ENCODE assay signal across 8 cellular contexts in the genomic region with DNA sequence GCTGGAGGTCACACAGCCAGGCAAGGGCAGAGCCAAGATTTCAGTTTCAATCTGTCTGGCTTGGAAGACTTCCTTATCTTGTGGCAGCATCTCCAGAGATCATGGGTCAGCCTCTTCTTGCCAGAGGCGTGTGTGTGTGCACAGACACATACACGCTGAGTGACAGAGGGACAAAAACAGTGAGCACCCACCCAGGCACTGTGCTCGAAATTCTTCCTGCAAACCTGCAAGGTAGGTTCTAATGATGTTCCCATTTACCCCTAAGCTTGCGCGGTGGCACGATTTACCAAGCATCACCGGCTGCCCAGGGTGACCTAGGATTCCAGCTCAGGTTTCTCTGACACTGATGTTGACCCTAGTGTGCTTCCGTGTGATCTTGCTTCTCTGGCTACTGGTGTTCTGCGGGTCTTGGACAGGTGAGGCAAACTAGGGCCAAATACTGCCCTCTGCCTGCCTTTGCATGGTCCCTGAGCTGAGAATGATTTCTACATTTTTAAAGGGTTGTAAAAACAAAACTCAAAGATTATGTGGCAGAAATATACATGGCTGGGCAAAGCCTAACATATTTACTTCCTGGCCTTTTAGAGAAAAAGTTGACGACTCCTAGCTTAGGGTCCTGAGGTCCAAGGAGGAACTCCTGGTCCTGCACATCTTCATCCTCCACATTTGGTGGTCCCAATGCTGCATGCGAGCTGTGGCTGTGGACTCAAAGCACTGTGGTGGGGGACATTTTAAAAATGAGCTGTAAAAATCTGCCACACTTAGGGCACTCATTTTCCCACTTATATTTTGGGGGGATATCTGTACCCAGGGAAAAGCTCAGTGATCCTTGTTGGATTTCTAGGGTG.
A peak's percentile ranks its signal among the peaks of the same experiment; 100 is the strongest.
DNase-seq lines count a peak whose midpoint lies in the region; ATAC-seq, FAIRE-seq and TF ChIP-seq lines count a peak whose summit lies in the region.

No MANE protein-coding gene starts in this region.

- H3K36me3 ChIP-seq in Caco-2 (ENCODE audit: control insufficient read depth, insufficient read depth, low read length) (no peaks in the 10 kb centered on the region), K562 (ENCODE audit: control insufficient read depth, insufficient read depth, low read length) (no peaks in the 10 kb centered on the region), mesenchymal stem cell (ENCODE audit: control insufficient read depth in 1 of 2, insufficient read depth in 2 of 2, low read depth in 1 of 2, low read length in 2 of 2) (no peaks in the 10 kb centered on the region), vagina (no peaks in the 10 kb centered on the region)

- CTCF ChIA-PET in Caco-2 (lab: Charles Lee) = interaction anchor here (0.5 to 2.5 kb wide), 9 partner anchors 42 to 304 kb away, joined by 3 to 19 read pairs (median 4); no protein-coding TSS in a partner anchor
- CTCF ChIA-PET in K562 (lab: Yijun Ruan, JAX; ENCODE audit: low intra/inter-chr PET ratio) = interaction anchor here (1.1 to 1.7 kb wide), 4 partner anchors 70 to 259 kb away, joined by 3 to 11 read pairs (median 6); no protein-coding TSS in a partner anchor

- H3K9me1 ChIP-seq in K562 (ENCODE audit: control insufficient read depth, insufficient read depth, low read length) = no peaks in the 10 kb centered on the region

- 44% methylated on average over 11 of the region's 11 CpGs for WGBS in K562 (ENCODE audit: insufficient coverage, low coverage, missing lambda C conversion rate)
- 77% methylated on average over 11 of the region's 11 CpGs for WGBS in mesenchymal stem cell

- no peak overlapping the region for H3K23ac ChIP-seq in mesenchymal stem cell (ENCODE audit: low read length in 2 of 2)

- no peak overlapping the region for H4K8ac ChIP-seq in mesenchymal stem cell (ENCODE audit: low read length)

- POLR2A ChIA-PET in Caco-2 (lab: Charles Lee) = interaction anchor here (1.0 to 2.1 kb wide), 2 partner anchors 42 to 70 kb away, joined by 4 to 9 read pairs; no protein-coding TSS in a partner anchor
- POLR2A ChIA-PET in K562 (lab: Yijun Ruan, JAX) = interaction anchor here (0.9 to 1.4 kb wide), 5 partner anchors 9 to 612 kb away, joined by 3 to 5 read pairs (median 4); no protein-coding TSS in a partner anchor

- peak overlapping the region in 1 of 2 experiments; percentile 1 for H2BK12ac ChIP-seq in mesenchymal stem cell (ENCODE audit: low read length in 2 of 2)

- no peaks in the 10 kb centered on the region for H4K20me1 ChIP-seq in K562 (replicated peaks; ENCODE audit: control insufficient read depth, insufficient read depth, low read length)

- no peak for TF ChIP-seq POLR2A in K562 (conservative IDR thresholded peaks at IDR 0.05)
- no peak for TF ChIP-seq POLR2A in vagina (IDR thresholded peaks at IDR 0.05)

- ATAC-seq in K562 = no peak
- ATAC-seq in GM21529 (IDR thresholded peaks at IDR 0.05; ENCODE audit: unreplicated experiment) = no peak

- no peaks in the 10 kb centered on the region for H3K79me1 ChIP-seq in mesenchymal stem cell (replicated peaks; ENCODE audit: low read length, poor library complexity, severe bottlenecking)

- TF ChIP-seq CTCF in Caco-2 (IDR thresholded peaks at IDR 0.05; ENCODE audit: insufficient read depth in 1 of 2, low read depth in 1 of 2, low read length in 1 of 2, severe bottlenecking in 1 of 2, unreplicated experiment in 1 of 2) (peak in 1 of 2 experiments; percentile 53), K562 (IDR thresholded peaks at IDR 0.05 in 2 of 3, conservative IDR thresholded peaks at IDR 0.05 in 1 of 3; ENCODE audit: insufficient read depth in 2 of 3, low read depth in 1 of 3, low read length in 3 of 3) (peak in 2 of 3 experiments; percentile 7 to 45; a peak in 2 of 6 replicates), vagina (IDR thresholded peaks at IDR 0.05) (no peak)

- H3K27ac ChIP-seq in K562 (ENCODE audit: extremely low read depth, low read depth, low read length) (no peak overlapping the region), mesenchymal stem cell (ENCODE audit: low read length, poor library complexity, severe bottlenecking) (peak overlapping the region; percentile 12), vagina (peak overlapping the region; percentile 84)

- no peak overlapping the region for H2BK15ac ChIP-seq in mesenchymal stem cell (ENCODE audit: low read depth, poor library complexity, severe bottlenecking)

- peaks cover 15% of the 10 kb centered on the region for H3K27me3 Mint-ChIP-seq in Caco-2 (ENCODE audit: insufficient read depth, unreplicated experiment)

- H3K4me2 ChIP-seq in K562 (ENCODE audit: insufficient read depth, low read length) = peak overlapping the region; percentile 92
- peak overlapping the region; percentile 37 for H3K4me2 ChIP-seq in mesenchymal stem cell (ENCODE audit: low read length, poor library complexity, severe bottlenecking)

- no peak overlapping the region for H2BK5ac ChIP-seq in mesenchymal stem cell (ENCODE audit: low read depth, low read length, poor library complexity, severe bottlenecking)

- H3K9me3 ChIP-seq in Caco-2 (no peaks in the 10 kb centered on the region; the same call in 1 of the 2 replicates), K562 (replicated peaks; ENCODE audit: control insufficient read depth, insufficient read depth, low read depth, low read length) (no peaks in the 10 kb centered on the region), mesenchymal stem cell (ENCODE audit: control insufficient read depth, low read length) (no peaks in the 10 kb centered on the region), vagina (no peaks in the 10 kb centered on the region)

- peak overlapping the region; percentile 95 for H3K27ac Mint-ChIP-seq in Caco-2 (ENCODE audit: unreplicated experiment)

- H3K4ac ChIP-seq in mesenchymal stem cell (ENCODE audit: low read depth in 1 of 2, low read length in 2 of 2) = no peak overlapping the region

- H3K9me3 Mint-ChIP-seq in Caco-2 (ENCODE audit: unreplicated experiment) = peaks cover 6% of the 10 kb centered on the region

- peaks cover 13% of the 10 kb centered on the region for H3K4me1 Mint-ChIP-seq in Caco-2 (ENCODE audit: low read depth, unreplicated experiment)

- peak in 1 of 2 experiments; percentile 32; a peak in 3 of 4 replicates for TF ChIP-seq RAD21 in K562 (CRISPR knock-in tag; conservative IDR thresholded peaks at IDR 0.05 in 1 of 2, IDR thresholded peaks at IDR 0.05 in 1 of 2)

- H3K9ac ChIP-seq in K562 (ENCODE audit: insufficient read depth in 1 of 2, low read depth in 2 of 2, low read length in 2 of 2) (peak overlapping the region in 1 of 2 experiments; percentile 93; a peak in 2 of 4 replicates), mesenchymal stem cell (ENCODE audit: low read length) (peak overlapping the region; percentile 87)

- FAIRE-seq in K562 (lab: Jason Lieb, UNC) = peak; percentile 83

- H3K79me2 ChIP-seq in K562 (ENCODE audit: control insufficient read depth, insufficient read depth, low read length) = no peaks in the 10 kb centered on the region

- H3K18ac ChIP-seq in mesenchymal stem cell (ENCODE audit: low read depth in 1 of 2, low read length in 2 of 2) = peak overlapping the region in 1 of 2 experiments; percentile 51

- TF ChIP-seq EP300 in K562 (IDR thresholded peaks at IDR 0.05; ENCODE audit: low read length) = no peak

- no peak overlapping the region for H4K91ac ChIP-seq in mesenchymal stem cell (ENCODE audit: low read length)

- intact Hi-C loops in Caco-2 (cut with micrococcal nuclease; ENCODE audit: unreplicated experiment) (loop anchor here (1.0 to 10.0 kb wide), 10 partner anchors 70 to 893 kb away; no protein-coding TSS in a partner anchor), K562 (cut with micrococcal nuclease) (loop anchor here (2.0 to 10.0 kb wide), 3 partner anchors 259 to 893 kb away; no protein-coding TSS in a partner anchor), vagina (cut with DNase I) (loop anchor here (5.0 kb wide), 2 partner anchors 765 to 895 kb away; a partner anchor contains a TSS)

- peaks cover 17% of the 10 kb centered on the region for H3K4me1 ChIP-seq in Caco-2
- H3K4me1 ChIP-seq in K562 (replicated peaks in 1 of 2; ENCODE audit: control insufficient read depth in 2 of 2, insufficient read depth in 2 of 2, low read length in 2 of 2) = peaks cover 5 to 13% of the 10 kb centered on the region in 2 experiments; a peak in 4 of 5 replicates
- H3K4me1 ChIP-seq in mesenchymal stem cell (ENCODE audit: control insufficient read depth, insufficient read depth, low read depth, low read length) = peaks cover 14% of the 10 kb centered on the region
- peaks cover 12% of the 10 kb centered on the region for H3K4me1 ChIP-seq in vagina

- no peak overlapping the region for H2AK5ac ChIP-seq in mesenchymal stem cell (ENCODE audit: low read length, severe bottlenecking)

- H3K27me3 ChIP-seq in Caco-2 (replicated peaks; ENCODE audit: control insufficient read depth, insufficient read depth, low read length) (no peaks in the 10 kb centered on the region), K562 (ENCODE audit: control insufficient read depth in 2 of 2, insufficient read depth in 2 of 2, low read length in 2 of 2) (peaks cover 2 to 26% of the 10 kb centered on the region in 2 experiments; a peak in 3 of 5 replicates), mesenchymal stem cell (ENCODE audit: control insufficient read depth in 1 of 2, insufficient read depth in 1 of 2, low read length in 2 of 2) (no peaks in the 10 kb centered on the region), vagina (no peaks in the 10 kb centered on the region)

- H2AFZ ChIP-seq in K562 (ENCODE audit: low read depth, low read length) = peak overlapping the region; percentile 97
- H2AFZ ChIP-seq in mesenchymal stem cell (ENCODE audit: low read depth, low read length) = no peak overlapping the region

- peak; percentile 54 to 56 for DNase-seq in Caco-2
- DNase-seq in LHCN-M2 (ENCODE audit: low read depth) = peak; percentile 18
- no peak for DNase-seq in K562 (ENCODE audit: extremely low read depth in 1 of 4, low spot score in 3 of 4)
- DNase-seq in mesenchymal stem cell = no peak
- peak; percentile 72 to 83 for DNase-seq in vagina (ENCODE audit: extremely low spot score in 2 of 2)
- DNase-seq in NCI-H524 treated with DMSO at 0.1 percent for 48 hours (lab: John Stamatoyannopoulos, UW) = no peak
- DNase-seq in NK-92 treated with Interleukin-12 subunit alpha and Interleukin-12 subunit beta, amount 100 ng/mL, for 24 hours (lab: John Stamatoyannopoulos, UW) = no peak

- peak overlapping the region; percentile 69 for H3K4me3 ChIP-seq in Caco-2 (ENCODE audit: low read depth, low read length)
- peak overlapping the region; percentile 58 for H3K4me3 ChIP-seq in K562
- peak overlapping the region in 1 of 2 experiments; percentile 81 for H3K4me3 ChIP-seq in mesenchymal stem cell (ENCODE audit: insufficient read depth in 1 of 2, low read depth in 1 of 2, low read length in 2 of 2)
- H3K4me3 ChIP-seq in vagina = peak overlapping the region; percentile 56 to 61

- peak overlapping the region; percentile 95 for H3K4me3 Mint-ChIP-seq in Caco-2 (ENCODE audit: unreplicated experiment)

- in situ Hi-C loops in K562 (cut with MboI) = no loop called here

- no peak overlapping the region for H3K14ac ChIP-seq in mesenchymal stem cell (ENCODE audit: low read length in 2 of 2)

- TSS peak; percentile 83 for BruUV-seq in Caco-2 (replicated peaks; lab: Mats Ljungman, UMichigan)
- BruUV-seq in K562 (replicated peaks; lab: Mats Ljungman, UMichigan) = no TSS peak

- peaks cover 6% of the 10 kb centered on the region for H3K36me3 Mint-ChIP-seq in Caco-2 (ENCODE audit: insufficient read depth, unreplicated experiment)

- H2BK120ac ChIP-seq in mesenchymal stem cell (ENCODE audit: low read depth, low read length) = peak overlapping the region; percentile 29

TF ChIP-seq in K562, 482 proteins besides CTCF, POLR2A, EP300 and RAD21 (continues in another document):
- TF ChIP-seq OTX1 (CRISPR knock-in tag; IDR thresholded peaks at IDR 0.05) = no peak

Comparison
In these comparisons a context has a peak if more than half of its experiments do, and no peak if none do; other contexts are left out.
1. DNase-seq: peak in Caco-2 (2 of 2), LHCN-M2 (single experiment) and vagina (2 of 2); none in K562 (0 of 4), mesenchymal stem cell (single experiment), NCI-H524 treated with DMSO at 0.1 percent for 48 hours (single experiment) and NK-92 treated with Interleukin-12 subunit alpha and Interleukin-12 subunit beta, amount 100 ng/mL, for 24 hours (single experiment).
2. CTCF ChIP-seq: peak in K562 (2 of 3); none in vagina (0 of 3).